In the genomic region with DNA sequence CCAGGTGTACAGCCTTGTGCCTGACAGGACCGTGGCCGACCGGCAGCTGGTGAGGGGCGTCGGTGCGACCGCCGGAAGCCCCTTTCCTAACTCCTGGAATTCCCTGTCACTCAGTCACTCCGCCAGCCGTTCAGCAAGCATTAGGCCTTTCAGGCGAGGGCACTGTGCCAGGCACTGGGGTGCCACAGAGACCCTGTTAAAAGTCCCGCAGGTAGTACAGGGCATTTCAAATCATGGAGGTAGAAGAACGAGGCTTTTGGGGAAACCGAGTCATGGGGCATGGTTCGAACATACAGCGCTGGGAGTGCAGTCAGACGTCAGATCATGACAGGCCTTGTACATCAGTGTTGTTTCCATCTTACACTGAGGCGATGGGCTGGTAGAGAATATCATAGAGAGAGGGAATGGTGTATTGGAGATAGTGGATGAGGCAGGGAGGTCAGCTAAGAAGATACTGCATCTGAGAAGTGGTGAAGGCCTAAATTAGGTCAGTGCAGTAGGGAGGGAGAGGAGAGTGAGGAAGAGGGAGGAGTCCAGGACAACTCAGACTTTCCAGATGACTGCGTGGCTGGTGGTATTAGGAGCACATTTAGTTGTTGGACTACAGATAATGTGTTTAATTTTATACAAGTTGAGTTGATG, we compare ENCODE assay signal across 6 cellular contexts. TPM values are rescaled to one million over a fixed set of nuclear protein-coding genes. Genes with fewer than 3 reads are reported as not detected.
A peak's percentile ranks its signal among the peaks of the same experiment; 100 is the strongest.
DNase-seq lines count a peak whose midpoint lies in the region; ATAC-seq and TF ChIP-seq lines count a peak whose summit lies in the region.

No MANE protein-coding gene starts in this region.

- no peak for TF ChIP-seq EP300 in stomach (IDR thresholded peaks at IDR 0.05)

- H3K27me3 ChIP-seq in OCI-LY1 (ENCODE audit: insufficient read depth, low read length) (no peaks in the 10 kb centered on the region), stomach (no peaks in the 10 kb centered on the region)

- intact Hi-C loops in stomach (cut with DNase I; ENCODE audit: low total_unique reads), result no loop called here

- no peaks in the 10 kb centered on the region for H4K20me1 ChIP-seq in OCI-LY1 (ENCODE audit: insufficient read depth, low read length)

- DNase-seq in AG09309 (ENCODE audit: low read depth), result peak; percentile 29
- peak; percentile 65 for DNase-seq in fibroblast of gingiva (ENCODE audit: low read depth)
- no peak for DNase-seq in stomach
- DNase-seq in NCI-H446 (lab: John Stamatoyannopoulos, UW), result no peak

- H3F3A ChIP-seq in OCI-LY1 (ENCODE audit: insufficient read depth, low read length), result 0 out of 2 replicates have a peak, but pooled peaks cover 5% of the 10 kb centered on the region

- TF ChIP-seq CTCF in AG09309 (IDR thresholded peaks at IDR 0.05; ENCODE audit: control insufficient read depth, insufficient read depth, low read depth, low read length, missing control alignments) (no peak), OCI-LY1 (IDR thresholded peaks at IDR 0.05; ENCODE audit: low read length) (no peak), stomach (IDR thresholded peaks at IDR 0.05) (no peak)

- no peaks in the 10 kb centered on the region for H3K9me2 ChIP-seq in OCI-LY1 (ENCODE audit: low read depth, low read length)

- no peak for ATAC-seq in HG02678 (IDR thresholded peaks at IDR 0.05; ENCODE audit: unreplicated experiment)

- peak overlapping the region; percentile 98 for H3K4me2 ChIP-seq in OCI-LY1 (ENCODE audit: low read length)

- H3K9ac ChIP-seq in OCI-LY1 (ENCODE audit: low read length), result peak overlapping the region; percentile 87

- 0 out of 2 replicates have a peak overlapping the region, but pooled peaks have one; percentile 29 for H2AFZ ChIP-seq in OCI-LY1 (ENCODE audit: low read length)

- 5 to 16% (median 7%) methylated on average over 9 to 19 of the region's 19 CpGs for WGBS in stomach, 5 donors

- TF ChIP-seq POLR2A in stomach (IDR thresholded peaks at IDR 0.05), result no peak

- H3K9me3 ChIP-seq in OCI-LY1 (ENCODE audit: low read length) (no peaks in the 10 kb centered on the region), stomach (no peaks in the 10 kb centered on the region)

- peaks cover 34% of the 10 kb centered on the region for H3K4me1 ChIP-seq in OCI-LY1 (ENCODE audit: insufficient read depth, low read length, severe bottlenecking)
- H3K4me1 ChIP-seq in stomach, result peaks cover 27 to 46% (median 37%) of the 10 kb centered on the region in 4 donors

- H3K27ac ChIP-seq in OCI-LY1 (ENCODE audit: low read depth, low read length, poor library complexity, severe bottlenecking) (peak overlapping the region; percentile 63), stomach (peak overlapping the region; percentile 92 to 99 (median 96))

- H3K4me3 ChIP-seq in AG09309 (ENCODE audit: control insufficient read depth, low read depth, low read length), result peak overlapping the region; percentile 84
- H3K4me3 ChIP-seq in OCI-LY1 (ENCODE audit: low read depth, low read length, poor library complexity, severe bottlenecking), result peak overlapping the region; percentile 82
- peak overlapping the region; percentile 62 to 82 (median 70) for H3K4me3 ChIP-seq in stomach

- H3K36me3 ChIP-seq in OCI-LY1 (ENCODE audit: insufficient read depth, low read length) (peaks cover 28% of the 10 kb centered on the region), stomach (peaks cover 22 to 46% (median 34%) of the 10 kb centered on the region in 4 donors)

- H3K79me2 ChIP-seq in OCI-LY1 (ENCODE audit: insufficient read depth, low read length), result no peaks in the 10 kb centered on the region

RNA-seq across cellular contexts. Expression of gene DXO, which starts 0.9 kb away (rescaled TPM):
- total RNA-seq in stomach, result 10 to 100 TPM in 3 of 5 donors, 1 to 10 TPM in 2; 4.1 to 65.8 (median 18.3) TPM
- polyA plus RNA-seq in stomach, result 10 to 100 TPM; 11.9 to 24.8 (median 19.7) TPM

RNA-seq across cellular contexts. Expression of gene C4A, which starts 9.0 kb away (rescaled TPM):
- total RNA-seq in stomach, result 100 to 1,000 TPM in 1 of 5 donors, 10 to 100 TPM in 4; 10.8 to 248 (median 32.1) TPM
- polyA plus RNA-seq in stomach, result 10 to 100 TPM; 42.2 to 92.9 (median 48.1) TPM

RNA-seq across cellular contexts. Expression of gene SKIC2, which starts 13.9 kb away (rescaled TPM):
- total RNA-seq in stomach, result 100 to 1,000 TPM in 3 of 5 donors, 10 to 100 TPM in 2; 22.0 to 478 (median 114) TPM
- polyA plus RNA-seq in stomach, result 10 to 100 TPM; 74.3 to 88.9 (median 87.1) TPM

RNA-seq across cellular contexts. Expression of gene NELFE, which starts 14.1 kb away (rescaled TPM):
- 100 to 1,000 TPM in 1 of 5 donors, 10 to 100 TPM in 3, 1 to 10 TPM in 1; 2.9 to 100 (median 50.1) TPM for total RNA-seq in stomach
- polyA plus RNA-seq in stomach, result 10 to 100 TPM; 52.1 to 75.8 (median 53.5) TPM

RNA-seq across cellular contexts. Expression of gene CFB, which starts 26.9 kb away (rescaled TPM):
- total RNA-seq in stomach, result 100 to 1,000 TPM in 3 of 5 donors, 10 to 100 TPM in 1, 1 to 10 TPM in 1; 8.4 to 316 (median 185) TPM
- polyA plus RNA-seq in stomach, result 100 to 1,000 TPM in 2 of 3 donors, 10 to 100 TPM in 1; 13.1 to 226 (median 165) TPM

Comparison
In these comparisons a context has a peak if more than half of its experiments do, and no peak if none do; other contexts are left out.
1. DNase-seq: peak in AG09309 (single experiment) and fibroblast of gingiva (single experiment); none in stomach (single experiment) and NCI-H446 (0 of 2).
2. Peak in every context shown above with its lines, with median percentiles within 50 percentile points of each other: H3K4me3 ChIP-seq.